19 cellular contexts compared by ENCODE assay signal in the genomic region with DNA sequence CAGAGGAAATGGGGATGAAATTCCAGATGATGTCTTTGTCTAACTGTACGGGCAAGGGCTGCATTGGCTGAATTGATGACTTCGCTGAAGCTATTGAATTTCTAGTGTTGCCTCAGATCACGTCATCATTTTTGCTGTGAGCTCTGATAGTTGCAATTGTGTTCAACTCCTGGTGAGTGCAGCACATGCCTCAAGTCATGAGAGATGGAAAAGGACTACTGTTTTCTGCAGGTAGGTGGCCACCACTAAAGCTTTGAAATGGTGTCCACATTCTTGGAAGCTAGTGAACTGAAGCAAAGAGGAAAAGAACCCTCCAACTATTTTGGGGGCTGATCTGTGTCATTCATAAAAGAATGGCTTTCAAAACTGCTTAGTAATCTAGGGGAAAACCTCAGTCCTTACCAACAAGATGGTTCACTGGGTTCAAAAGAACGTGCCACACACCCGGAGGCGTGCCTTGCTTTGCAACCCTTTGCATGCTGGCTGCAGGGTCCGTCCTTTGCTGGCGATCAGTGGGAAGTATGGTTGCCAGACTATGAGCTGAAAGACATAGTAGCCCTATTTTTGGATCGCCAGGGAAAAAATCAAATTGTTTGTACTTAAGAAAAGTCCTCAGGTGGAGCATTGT.
"Had no signal": no experiment of that assay in that cellular context is flagged by ENCODE, and none has a peak within 500 bp of the region (broad histone marks: within the 10 kb centered on the region; RNA-seq: fewer than 3 reads in every experiment).

No MANE protein-coding gene starts in this region.

- H3K9me3 ChIP-seq: gastrocnemius medialis, prostate gland, stomach, thoracic aorta had no signal

- H3K4me1 ChIP-seq: gastrocnemius medialis, parathyroid adenoma, prostate gland, stomach had no signal

- H3K36me3 ChIP-seq: gastrocnemius medialis, prostate gland, stomach, thoracic aorta had no signal

- DNase-seq: effector CD4-positive, alpha-beta T cell; gastrocnemius medialis; glutamatergic neuron; islet precursor cell; left colon; mesendoderm; naive B cell; nephron progenitor cell; retina; small intestine; stimulated activated CD4-positive, alpha-beta T cell treated with anti-CD3 and anti-CD28 coated beads, Interleukin-12 subunit alpha, Interleukin-12 subunit beta, amount 100 ng/mL, for 4 hours; stimulated activated naive CD4-positive, alpha-beta T cell; stomach; substantia nigra; trophoblast cell had no signal

- H3K27ac ChIP-seq: coronary artery, gastrocnemius medialis, parathyroid adenoma, prostate gland, stomach, thoracic aorta had no signal

- H3K4me3 ChIP-seq: coronary artery, gastrocnemius medialis, prostate gland, stomach, thoracic aorta had no signal
